In the genomic region with DNA sequence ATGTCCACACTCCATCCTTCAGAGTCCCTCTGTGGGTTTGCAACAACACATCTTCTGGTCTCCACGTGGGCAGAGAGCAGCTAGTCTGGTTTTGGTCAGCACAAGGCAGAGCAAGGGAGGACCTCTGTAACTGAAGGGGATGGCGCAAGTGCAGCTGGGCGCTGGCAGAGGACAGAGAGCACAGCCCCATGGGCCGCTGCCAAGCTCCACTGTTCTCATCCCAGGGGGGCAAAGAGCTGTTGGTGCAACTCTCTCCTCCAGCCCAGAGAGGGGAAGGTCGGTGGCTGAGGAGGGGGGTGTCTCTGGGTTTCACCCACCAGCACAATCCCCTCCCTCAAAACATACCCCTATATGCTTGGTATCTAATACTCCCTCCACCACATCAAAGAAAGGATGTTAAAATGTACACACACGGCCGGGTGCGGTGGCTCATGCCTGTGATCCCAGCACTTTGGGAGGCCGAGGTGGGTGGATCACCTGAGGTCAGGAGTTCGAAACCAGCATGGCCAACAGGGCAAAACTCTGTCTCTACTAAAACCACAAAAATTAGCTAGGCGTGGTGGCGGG, we compare ENCODE assay signal across 1 cellular context.
TF ChIP-seq lines count a peak whose summit lies in the region.

No MANE protein-coding gene starts in this region.

TF ChIP-seq in HepG2, 621 proteins besides CTCF, POLR2A, EP300 and RAD21 (continued from another document and continues in another):
- TF ChIP-seq, protein P1, sequence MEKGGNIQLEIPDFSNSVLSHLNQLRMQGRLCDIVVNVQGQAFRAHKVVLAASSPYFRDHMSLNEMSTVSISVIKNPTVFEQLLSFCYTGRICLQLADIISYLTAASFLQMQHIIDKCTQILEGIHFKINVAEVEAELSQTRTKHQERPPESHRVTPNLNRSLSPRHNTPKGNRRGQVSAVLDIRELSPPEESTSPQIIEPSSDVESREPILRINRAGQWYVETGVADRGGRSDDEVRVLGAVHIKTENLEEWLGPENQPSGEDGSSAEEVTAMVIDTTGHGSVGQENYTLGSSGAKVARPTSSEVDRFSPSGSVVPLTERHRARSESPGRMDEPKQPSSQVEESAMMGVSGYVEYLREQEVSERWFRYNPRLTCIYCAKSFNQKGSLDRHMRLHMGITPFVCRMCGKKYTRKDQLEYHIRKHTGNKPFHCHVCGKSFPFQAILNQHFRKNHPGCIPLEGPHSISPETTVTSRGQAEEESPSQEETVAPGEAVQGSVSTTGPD (CRISPR knock-in tag; IDR thresholded peaks at IDR 0.05): no peak
- TF ChIP-seq THYN1 (CRISPR knock-in tag; IDR thresholded peaks at IDR 0.05; ENCODE audit: borderline replicate concordance, low read depth) (no peak), ZFP36L1 (CRISPR knock-in tag; IDR thresholded peaks at IDR 0.05) (no peak; the same call in 1 of the 2 replicates), SIX4 (CRISPR knock-in tag; IDR thresholded peaks at IDR 0.05) (0 out of 2 replicates have a peak, but pooled peaks have one; percentile 31), GABPB1 (CRISPR knock-in tag; IDR thresholded peaks at IDR 0.05) (peak; percentile 20; the same call in 1 of the 2 replicates), ZNF235 (CRISPR knock-in tag; IDR thresholded peaks at IDR 0.05; ENCODE audit: borderline replicate concordance) (no peak), ZBTB33 (CRISPR knock-in tag; IDR thresholded peaks at IDR 0.05) (peak; percentile 98), ZNF784 (CRISPR knock-in tag; IDR thresholded peaks at IDR 0.05; ENCODE audit: borderline replicate concordance) (no peak), ZNF543 (CRISPR knock-in tag; IDR thresholded peaks at IDR 0.05) (no peak), ZBTB34 (CRISPR knock-in tag; IDR thresholded peaks at IDR 0.05) (no peak), TP53 (CRISPR knock-in tag; conservative IDR thresholded peaks at IDR 0.05) (no peak), ZNF775 (CRISPR knock-in tag; IDR thresholded peaks at IDR 0.05; ENCODE audit: borderline replicate concordance) (no peak), ZNF703 (CRISPR knock-in tag; IDR thresholded peaks at IDR 0.05; ENCODE audit: borderline replicate concordance) (no peak), ZNF878 (CRISPR knock-in tag; IDR thresholded peaks at IDR 0.05) (no peak), ZNF503 (CRISPR knock-in tag; IDR thresholded peaks at IDR 0.05) (no peak), NR2C2 (CRISPR knock-in tag; IDR thresholded peaks at IDR 0.05; ENCODE audit: borderline replicate concordance) (no peak), ELK4 (CRISPR knock-in tag; IDR thresholded peaks at IDR 0.05; ENCODE audit: borderline replicate concordance) (no peak), RFX1 (IDR thresholded peaks at IDR 0.05) (no peak), NR3C1 (CRISPR knock-in tag; IDR thresholded peaks at IDR 0.05) (no peak), ZNF614 (CRISPR knock-in tag; IDR thresholded peaks at IDR 0.05; ENCODE audit: borderline replicate concordance) (0 out of 2 replicates have a peak, but pooled peaks have one; percentile 25)
- TF ChIP-seq, protein P2, sequence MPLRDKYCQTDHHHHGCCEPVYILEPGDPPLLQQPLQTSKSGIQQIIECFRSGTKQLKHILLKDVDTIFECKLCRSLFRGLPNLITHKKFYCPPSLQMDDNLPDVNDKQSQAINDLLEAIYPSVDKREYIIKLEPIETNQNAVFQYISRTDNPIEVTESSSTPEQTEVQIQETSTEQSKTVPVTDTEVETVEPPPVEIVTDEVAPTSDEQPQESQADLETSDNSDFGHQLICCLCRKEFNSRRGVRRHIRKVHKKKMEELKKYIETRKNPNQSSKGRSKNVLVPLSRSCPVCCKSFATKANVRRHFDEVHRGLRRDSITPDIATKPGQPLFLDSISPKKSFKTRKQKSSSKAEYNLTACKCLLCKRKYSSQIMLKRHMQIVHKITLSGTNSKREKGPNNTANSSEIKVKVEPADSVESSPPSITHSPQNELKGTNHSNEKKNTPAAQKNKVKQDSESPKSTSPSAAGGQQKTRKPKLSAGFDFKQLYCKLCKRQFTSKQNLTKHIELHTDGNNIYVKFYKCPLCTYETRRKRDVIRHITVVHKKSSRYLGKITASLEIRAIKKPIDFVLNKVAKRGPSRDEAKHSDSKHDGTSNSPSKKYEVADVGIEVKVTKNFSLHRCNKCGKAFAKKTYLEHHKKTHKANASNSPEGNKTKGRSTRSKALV (CRISPR knock-in tag; IDR thresholded peaks at IDR 0.05): no peak
- TF ChIP-seq, protein P3, sequence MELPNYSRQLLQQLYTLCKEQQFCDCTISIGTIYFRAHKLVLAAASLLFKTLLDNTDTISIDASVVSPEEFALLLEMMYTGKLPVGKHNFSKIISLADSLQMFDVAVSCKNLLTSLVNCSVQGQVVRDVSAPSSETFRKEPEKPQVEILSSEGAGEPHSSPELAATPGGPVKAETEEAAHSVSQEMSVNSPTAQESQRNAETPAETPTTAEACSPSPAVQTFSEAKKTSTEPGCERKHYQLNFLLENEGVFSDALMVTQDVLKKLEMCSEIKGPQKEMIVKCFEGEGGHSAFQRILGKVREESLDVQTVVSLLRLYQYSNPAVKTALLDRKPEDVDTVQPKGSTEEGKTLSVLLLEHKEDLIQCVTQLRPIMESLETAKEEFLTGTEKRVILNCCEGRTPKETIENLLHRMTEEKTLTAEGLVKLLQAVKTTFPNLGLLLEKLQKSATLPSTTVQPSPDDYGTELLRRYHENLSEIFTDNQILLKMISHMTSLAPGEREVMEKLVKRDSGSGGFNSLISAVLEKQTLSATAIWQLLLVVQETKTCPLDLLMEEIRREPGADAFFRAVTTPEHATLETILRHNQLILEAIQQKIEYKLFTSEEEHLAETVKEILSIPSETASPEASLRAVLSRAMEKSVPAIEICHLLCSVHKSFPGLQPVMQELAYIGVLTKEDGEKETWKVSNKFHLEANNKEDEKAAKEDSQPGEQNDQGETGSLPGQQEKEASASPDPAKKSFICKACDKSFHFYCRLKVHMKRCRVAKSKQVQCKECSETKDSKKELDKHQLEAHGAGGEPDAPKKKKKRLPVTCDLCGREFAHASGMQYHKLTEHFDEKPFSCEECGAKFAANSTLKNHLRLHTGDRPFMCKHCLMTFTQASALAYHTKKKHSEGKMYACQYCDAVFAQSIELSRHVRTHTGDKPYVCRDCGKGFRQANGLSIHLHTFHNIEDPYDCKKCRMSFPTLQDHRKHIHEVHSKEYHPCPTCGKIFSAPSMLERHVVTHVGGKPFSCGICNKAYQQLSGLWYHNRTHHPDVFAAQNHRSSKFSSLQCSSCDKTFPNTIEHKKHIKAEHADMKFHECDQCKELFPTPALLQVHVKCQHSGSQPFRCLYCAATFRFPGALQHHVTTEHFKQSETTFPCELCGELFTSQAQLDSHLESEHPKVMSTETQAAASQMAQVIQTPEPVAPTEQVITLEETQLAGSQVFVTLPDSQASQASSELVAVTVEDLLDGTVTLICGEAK (IDR thresholded peaks at IDR 0.05): no peak
- TF ChIP-seq, protein P3 (CRISPR knock-in tag; IDR thresholded peaks at IDR 0.05): no peak
- TF ChIP-seq, protein P4, sequence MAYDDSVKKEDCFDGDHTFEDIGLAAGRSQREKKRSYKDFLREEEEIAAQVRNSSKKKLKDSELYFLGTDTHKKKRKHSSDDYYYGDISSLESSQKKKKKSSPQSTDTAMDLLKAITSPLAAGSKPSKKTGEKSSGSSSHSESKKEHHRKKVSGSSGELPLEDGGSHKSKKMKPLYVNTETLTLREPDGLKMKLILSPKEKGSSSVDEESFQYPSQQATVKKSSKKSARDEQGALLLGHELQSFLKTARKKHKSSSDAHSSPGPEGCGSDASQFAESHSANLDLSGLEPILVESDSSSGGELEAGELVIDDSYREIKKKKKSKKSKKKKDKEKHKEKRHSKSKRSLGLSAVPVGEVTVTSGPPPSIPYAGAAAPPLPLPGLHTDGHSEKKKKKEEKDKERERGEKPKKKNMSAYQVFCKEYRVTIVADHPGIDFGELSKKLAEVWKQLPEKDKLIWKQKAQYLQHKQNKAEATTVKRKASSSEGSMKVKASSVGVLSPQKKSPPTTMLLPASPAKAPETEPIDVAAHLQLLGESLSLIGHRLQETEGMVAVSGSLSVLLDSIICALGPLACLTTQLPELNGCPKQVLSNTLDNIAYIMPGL (CRISPR knock-in tag; IDR thresholded peaks at IDR 0.05; ENCODE audit: borderline replicate concordance in 1 of 2, low read depth in 1 of 2): no peak
- TF ChIP-seq, protein P5, sequence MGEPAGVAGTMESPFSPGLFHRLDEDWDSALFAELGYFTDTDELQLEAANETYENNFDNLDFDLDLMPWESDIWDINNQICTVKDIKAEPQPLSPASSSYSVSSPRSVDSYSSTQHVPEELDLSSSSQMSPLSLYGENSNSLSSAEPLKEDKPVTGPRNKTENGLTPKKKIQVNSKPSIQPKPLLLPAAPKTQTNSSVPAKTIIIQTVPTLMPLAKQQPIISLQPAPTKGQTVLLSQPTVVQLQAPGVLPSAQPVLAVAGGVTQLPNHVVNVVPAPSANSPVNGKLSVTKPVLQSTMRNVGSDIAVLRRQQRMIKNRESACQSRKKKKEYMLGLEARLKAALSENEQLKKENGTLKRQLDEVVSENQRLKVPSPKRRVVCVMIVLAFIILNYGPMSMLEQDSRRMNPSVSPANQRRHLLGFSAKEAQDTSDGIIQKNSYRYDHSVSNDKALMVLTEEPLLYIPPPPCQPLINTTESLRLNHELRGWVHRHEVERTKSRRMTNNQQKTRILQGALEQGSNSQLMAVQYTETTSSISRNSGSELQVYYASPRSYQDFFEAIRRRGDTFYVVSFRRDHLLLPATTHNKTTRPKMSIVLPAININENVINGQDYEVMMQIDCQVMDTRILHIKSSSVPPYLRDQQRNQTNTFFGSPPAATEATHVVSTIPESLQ (CRISPR knock-in tag; conservative IDR thresholded peaks at IDR 0.05): no peak
